In the genomic region with DNA sequence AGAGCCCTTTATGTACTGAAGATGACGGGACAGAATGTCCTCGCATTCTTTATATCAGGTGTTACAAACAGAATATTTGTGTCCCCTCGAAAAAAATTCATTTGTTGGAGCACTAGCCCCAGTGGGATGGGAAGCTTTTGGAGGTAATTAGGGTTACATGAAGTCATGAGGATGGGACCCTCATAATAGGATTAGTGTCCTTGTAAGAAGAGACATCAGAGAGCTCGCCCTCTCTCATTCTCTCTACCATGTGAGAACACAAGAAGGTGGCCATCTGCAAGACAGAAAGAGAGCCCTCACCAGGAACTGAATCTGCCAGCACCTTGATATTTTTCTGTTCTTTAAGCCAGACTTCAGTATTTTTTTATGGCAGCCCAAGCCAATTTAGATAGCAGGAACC, we compare ENCODE assay signal across 34 cellular contexts.
"Had no signal": no experiment of that assay in that cellular context is flagged by ENCODE, and none has a peak within 500 bp of the region (broad histone marks: within the 10 kb centered on the region; RNA-seq: fewer than 3 reads in every experiment).

No MANE protein-coding gene starts in this region.

- H3K27me3 ChIP-seq: adrenal gland, ascending aorta, body of pancreas, brain microvascular endothelial cell, breast epithelium, cardiac muscle cell had no signal

- H3K4me1 ChIP-seq: adrenal gland, ascending aorta, breast epithelium had no signal

- ATAC-seq: activated naive CD4-positive, alpha-beta T cell treated with anti-CD3 and anti-CD28 coated beads, Interleukin-2, amount 50 U/mL, for 72 hours; activated naive CD8-positive, alpha-beta T cell treated with anti-CD3 and anti-CD28 coated beads, Interleukin-2, amount 50 U/mL, for 24 hours; activated T-cell treated with anti-CD3 and anti-CD28 coated beads, Interleukin-2, amount 50 U/mL, for 4 hours; activated T-cell treated with anti-CD3 and anti-CD28 coated beads, Interleukin-2, amount 50 U/mL, for 72 hours; activated T-helper 17 cell treated with anti-CD3 and anti-CD28 coated beads, Interleukin-2, amount 50 U/mL, for 72 hours; body of pancreas had no signal

- DNase-seq: activated effector memory CD4-positive, alpha-beta T cell treated with anti-CD3 and anti-CD28 coated beads, Interleukin-2, amount 50 U/mL, for 16 hours; activated effector memory CD4-positive, alpha-beta T cell treated with Interleukin-2 at 50 U/mL for 16 hours; activated gamma-delta T cell; activated gamma-delta T cell treated with Interleukin-2 at 50 U/mL for 16 hours; activated naive CD4-positive, alpha-beta T cell; activated naive CD4-positive, alpha-beta T cell treated with anti-CD3 and anti-CD28 coated beads for 36 hours; activated naive CD4-positive, alpha-beta T cell treated with anti-CD3 and anti-CD28 coated beads, Interleukin-2, amount 10 ng/mL, durations not matched to agents 7 days and 5 days; activated naive CD4-positive, alpha-beta T cell treated with anti-CD3 and anti-CD28 coated beads, Interleukin-2, amount 50 U/mL, for 16 hours; activated naive CD4-positive, alpha-beta T cell treated with Interleukin-2 at 50 U/mL for 16 hours; activated naive CD8-positive, alpha-beta T cell treated with anti-CD3 and anti-CD28 coated beads for 36 hours; activated naive CD8-positive, alpha-beta T cell treated with anti-CD3 and anti-CD28 coated beads, Interleukin-2, amount 10 ng/mL, durations not matched to agents 7 days and 5 days; activated naive CD8-positive, alpha-beta T cell treated with anti-CD3 and anti-CD28 coated beads, Interleukin-2, amount 50 U/mL, for 24 hours; activated T-cell treated with anti-CD3 and anti-CD28 coated beads, Interleukin-2, amount 50 U/mL, for 1 hour; activated T-cell treated with anti-CD3 and anti-CD28 coated beads, Interleukin-2, amount 50 U/mL, for 24 hours; activated T-cell treated with anti-CD3 and anti-CD28 coated beads, Interleukin-2, amount 50 U/mL, for 4 hours; activated T-cell treated with anti-CD3 and anti-CD28 coated beads, Interleukin-2, amount 50 U/mL, for 48 hours; activated T-cell treated with anti-CD3 and anti-CD28 coated beads, Interleukin-2, amount 50 U/mL, for 72 hours; adrenal gland; amniotic stem cell; amygdala; anterior cingulate cortex; aorta; body of pancreas; brain microvascular endothelial cell; caudate nucleus; central memory CD4-positive, alpha-beta T cell; cerebellar nuclear complex had no signal

- FAIRE-seq: astrocyte, bronchial epithelial cell had no signal

- H3K4me3 ChIP-seq: adrenal gland, ascending aorta, body of pancreas, breast epithelium, cardiac muscle cell had no signal

- H3K9me3 ChIP-seq: body of pancreas had no signal

- H3K36me3 ChIP-seq: adrenal gland, ascending aorta, brain microvascular endothelial cell, breast epithelium, cardiac muscle cell had no signal

- H3K27ac ChIP-seq: adrenal gland, ascending aorta, body of pancreas, brain microvascular endothelial cell, breast epithelium, cardiac muscle cell had no signal
